ENCODE assay signal across 8 cellular contexts in genomic region chr5:181260720-181261319, GRCh38. TPM values are rescaled to one million over a fixed set of nuclear protein-coding genes. Genes with fewer than 3 reads are reported as not detected.
A peak's percentile ranks its signal among the peaks of the same experiment; 100 is the strongest.
DNase-seq lines count a peak whose midpoint lies in the region; ATAC-seq, FAIRE-seq and TF ChIP-seq lines count a peak whose summit lies in the region.

Gene TRIM52, minus strand, starts transcription at chr5:181261143. Its CDS starts 330 bp downstream, at chr5:181260813.

- WGBS in SK-N-SH (ENCODE audit: low lambda C conversion rate) = 1% methylated on average over 13 of the region's 43 CpGs
- under 1% methylated on average over 34 of the region's 43 CpGs for WGBS in K562 (ENCODE audit: insufficient coverage, low coverage, missing lambda C conversion rate)

- H3K4me3 ChIP-seq in SK-N-SH (ENCODE audit: low read depth in 2 of 2, low read length in 1 of 2) (peak within 1 kb of the TSS; percentile 84 to 97), K562 (peak within 1 kb of the TSS; percentile 98), iPS-18c (ENCODE audit: insufficient read depth, low read depth, low read length) (peak within 1 kb of the TSS; percentile 99)

- no peaks in the 10 kb centered on the region for H3K9me3 ChIP-seq in SK-N-SH
- H3K9me3 ChIP-seq in K562 (replicated peaks; ENCODE audit: control insufficient read depth, insufficient read depth, low read depth, low read length) = no peaks in the 10 kb centered on the region
- H3K9me3 ChIP-seq in iPS-18c (ENCODE audit: control insufficient read depth, insufficient read depth, low read length) = peaks cover 6% of the 10 kb centered on the region

- no peaks in the 10 kb centered on the region for H3K9me2 ChIP-seq in SK-N-SH

- DNase-seq in SK-N-SH = peak; percentile 88
- peak; percentile 77 to 94 (median 82) for DNase-seq in K562 (ENCODE audit: extremely low read depth in 1 of 4, low spot score in 3 of 4)
- peak; percentile 67 for DNase-seq in smooth muscle cell of the brain vasculature (ENCODE audit: low read depth, low spot score)
- no peak for DNase-seq in OCI-M1 (lab: John Stamatoyannopoulos, UW)
- DNase-seq in DMS79 treated with DMSO at 0.1 percent for 48 hours (lab: John Stamatoyannopoulos, UW) = no peak

- TF ChIP-seq RAD21 in SK-N-SH (IDR thresholded peaks at IDR 0.05; ENCODE audit: low read length) (no peak), K562 (CRISPR knock-in tag; conservative IDR thresholded peaks at IDR 0.05 in 1 of 2, IDR thresholded peaks at IDR 0.05 in 1 of 2) (peak in 1 of 2 experiments; percentile 23; a peak in 1 of 4 replicates)

- no peak for TF ChIP-seq CTCF in SK-N-SH (IDR thresholded peaks at IDR 0.05)
- TF ChIP-seq CTCF in K562 (IDR thresholded peaks at IDR 0.05 in 2 of 3, conservative IDR thresholded peaks at IDR 0.05 in 1 of 3; ENCODE audit: insufficient read depth in 2 of 3, low read depth in 1 of 3, low read length in 3 of 3) = no peak

- peaks cover 0 to 21% of the 10 kb centered on the region in 2 experiments; a peak in 2 of 4 replicates for H3K4me1 ChIP-seq in SK-N-SH (ENCODE audit: control insufficient read depth in 1 of 2, insufficient read depth in 2 of 2, low read depth in 1 of 2, low read length in 1 of 2)
- peaks cover 21 to 29% of the 10 kb centered on the region in 2 experiments; a peak in 4 of 5 replicates for H3K4me1 ChIP-seq in K562 (replicated peaks in 1 of 2; ENCODE audit: control insufficient read depth in 2 of 2, insufficient read depth in 2 of 2, low read length in 2 of 2)

- H3K4me2 ChIP-seq in SK-N-SH (peak within 1 kb of the TSS; percentile 100), K562 (ENCODE audit: insufficient read depth, low read length) (peak within 1 kb of the TSS; percentile 99)

- in situ Hi-C loops in K562 (cut with MboI) = no loop called here

- H3K27ac ChIP-seq in SK-N-SH (ENCODE audit: low read depth in 2 of 2, low read length in 1 of 2) (peak within 1 kb of the TSS; percentile 95 to 96), K562 (ENCODE audit: extremely low read depth, low read depth, low read length) (peak within 1 kb of the TSS; percentile 99)

- H2AFZ ChIP-seq in SK-N-SH (ENCODE audit: low read depth) (peak within 1 kb of the TSS; percentile 91), K562 (ENCODE audit: low read depth, low read length) (peak within 1 kb of the TSS; percentile 75)

- peak within 1 kb of the TSS; percentile 100 for H3K9ac ChIP-seq in SK-N-SH
- H3K9ac ChIP-seq in K562 (ENCODE audit: insufficient read depth in 1 of 2, low read depth in 2 of 2, low read length in 2 of 2) = peak within 1 kb of the TSS; percentile 98 to 99

- H3K9me1 ChIP-seq in K562 (ENCODE audit: control insufficient read depth, insufficient read depth, low read length) = peaks cover 2% of the 10 kb centered on the region

- POLR2A ChIA-PET in SK-N-SH (lab: Yijun Ruan, JAX) (interaction anchor here (0.6 to 3.7 kb wide), 8 partner anchors 10 to 57 kb away, joined by 3 to 22 read pairs (median 6); partner anchors contain the start of genes RACK1 and TRIM41), K562 (lab: Yijun Ruan, JAX) (interaction anchor here (0.6 to 13.0 kb wide), 11 partner anchors 11 to 76 kb away, joined by 3 to 185 read pairs (median 5); partner anchors contain the start of gene RACK1)

- H3F3A ChIP-seq in SK-N-SH (replicated peaks; ENCODE audit: insufficient read depth) = peaks cover 5% of the 10 kb centered on the region

- FAIRE-seq in K562 (lab: Jason Lieb, UNC) = peak; percentile 79

- H3K27me3 ChIP-seq in SK-N-SH (ENCODE audit: insufficient read depth) = no peaks in the 10 kb centered on the region
- H3K27me3 ChIP-seq in K562 (ENCODE audit: control insufficient read depth in 2 of 2, insufficient read depth in 2 of 2, low read length in 2 of 2) = no peaks in the 10 kb centered on the region

- intact Hi-C loops in K562 (cut with micrococcal nuclease) = loop anchor here (5.0 kb wide), 1 partner anchor 74 kb away; no protein-coding TSS in a partner anchor

- no peak for TF ChIP-seq EP300 in SK-N-SH (IDR thresholded peaks at IDR 0.05; ENCODE audit: borderline replicate concordance in 1 of 2, low read depth in 1 of 2, low read length in 1 of 2)
- TF ChIP-seq EP300 in K562 (IDR thresholded peaks at IDR 0.05; ENCODE audit: low read length) = 0 out of 2 replicates have a peak, but pooled peaks have one; percentile 16

- H3K79me2 ChIP-seq in SK-N-SH (ENCODE audit: insufficient read depth) = peaks cover 71% of the 10 kb centered on the region
- peaks cover 68% of the 10 kb centered on the region for H3K79me2 ChIP-seq in K562 (ENCODE audit: control insufficient read depth, insufficient read depth, low read length)

- H3K36me3 ChIP-seq in SK-N-SH (replicated peaks in 1 of 2; ENCODE audit: control insufficient read depth in 1 of 2, insufficient read depth in 2 of 2, low read length in 1 of 2) (peaks cover 16 to 19% of the 10 kb centered on the region in 2 experiments), K562 (ENCODE audit: control insufficient read depth, insufficient read depth, low read length) (peaks cover 32% of the 10 kb centered on the region)

- no TSS peak for BruUV-seq in K562 (replicated peaks; lab: Mats Ljungman, UMichigan)

- peak; percentile 62 for ATAC-seq in GM18517 (IDR thresholded peaks at IDR 0.05; ENCODE audit: unreplicated experiment)
- ATAC-seq in HG02981 (IDR thresholded peaks at IDR 0.05; ENCODE audit: unreplicated experiment) = peak; percentile 77
- ATAC-seq in K562 = peak; percentile 88

- peaks cover 33% of the 10 kb centered on the region for H4K20me1 ChIP-seq in SK-N-SH (ENCODE audit: insufficient read depth)
- peaks cover 22% of the 10 kb centered on the region for H4K20me1 ChIP-seq in K562 (replicated peaks; ENCODE audit: control insufficient read depth, insufficient read depth, low read length)

- CTCF ChIA-PET in SK-N-SH (lab: Yijun Ruan, JAX) (interaction anchor here (0.9 to 1.6 kb wide), 8 partner anchors 10 to 72 kb away, joined by 3 to 7 read pairs (median 4); partner anchors contain the start of genes RACK1 and TRIM41), K562 (lab: Yijun Ruan, JAX; ENCODE audit: low intra/inter-chr PET ratio) (no interaction called here)

- TF ChIP-seq POLR2A in K562 (conservative IDR thresholded peaks at IDR 0.05) = peak; percentile 76

TF ChIP-seq in SK-N-SH, 30 proteins besides CTCF, POLR2A, EP300 and RAD21 (continues in another document):
- TF ChIP-seq RXRA (IDR thresholded peaks at IDR 0.05; ENCODE audit: borderline replicate concordance, low read depth) (no peak), CHD2 (IDR thresholded peaks at IDR 0.05; ENCODE audit: low read length, partially characterized antibody) (peak; percentile 52), POLR2AphosphoS5 (IDR thresholded peaks at IDR 0.05; ENCODE audit: low read depth, low read length) (peak; percentile 76)

TF ChIP-seq in K562, 482 proteins besides CTCF, POLR2A, EP300 and RAD21 (continues in another document):
- TF ChIP-seq ZNF639 (CRISPR knock-in tag; conservative IDR thresholded peaks at IDR 0.05 in 1 of 2, IDR thresholded peaks at IDR 0.05 in 1 of 2) = 0 out of 4 replicates have a peak, but pooled peaks of 1 of the 2 experiments have one; percentile 6
- TF ChIP-seq NONO (IDR thresholded peaks at IDR 0.05; ENCODE audit: low read depth in 2 of 2, low read length in 1 of 2) = peak in 1 of 2 experiments; percentile 59; a peak in 1 of 4 replicates
- peak; percentile 63; the same call in 1 of the 2 replicates for TF ChIP-seq FOXK1 (CRISPR knock-in tag; IDR thresholded peaks at IDR 0.05; ENCODE audit: borderline replicate concordance)
- no peak for TF ChIP-seq CHCHD3 (CRISPR knock-in tag; IDR thresholded peaks at IDR 0.05)
- TF ChIP-seq ELK1 (CRISPR knock-in tag; IDR thresholded peaks at IDR 0.05) = no peak
- TF ChIP-seq CHD1 (IDR thresholded peaks at IDR 0.05; ENCODE audit: low read length) = no peak
- no peak for TF ChIP-seq SRSF3 (IDR thresholded peaks at IDR 0.05; ENCODE audit: insufficient read depth, low read length)

RNA-seq across cellular contexts. Expression of gene TRIM52, which starts in this region (rescaled TPM):
- polyA plus RNA-seq in SK-N-SH (2012; rRNA removed) (6.4 and 10.6 TPM in 2 replicates), K562 (2011; rRNA removed) (21.9 and 24.1 TPM in 2 replicates), K562 (2014; fragmentation: Illumina TruSeq; extraction: Trizol) (15.8 and 17.2 TPM in 2 replicates), K562 (2014; fragmentation: Nextera tagmentation; extraction: Ambion mirVana) (1 to 10 TPM; 3.3 to 3.7 TPM), K562 (2014; rRNA removed) (18.0 and 20.0 TPM in 2 replicates)
- polyA plus RNA-seq in SK-N-SH (2012; cell fraction: cytosol; rRNA removed) = 5.2 and 6.2 TPM in 2 replicates
- polyA plus RNA-seq in SK-N-SH (2012; cell fraction: nucleus; rRNA removed) = 34.7 and 38.0 TPM in 2 replicates
- 34.8 and 81.1 TPM in 2 replicates for total RNA-seq in K562 (2011; cell fraction: chromatin; rRNA removed; ENCODE audit: low replicate concordance)
- 29.7 and 40.4 TPM in 2 replicates for total RNA-seq in K562 (2011; cell fraction: nucleolus; rRNA removed)
- 48.1 and 60.9 TPM in 2 replicates for total RNA-seq in K562 (2011; cell fraction: nucleoplasm; rRNA removed)
- total RNA-seq in K562 (2014; rRNA removed) (6.1 and 6.5 TPM in 2 replicates), K562 (2014; rRNA removed; fragmentation: Illumina TruSeq; extraction: Trizol) (13.5 and 13.9 TPM in 2 replicates), K562 (2015; rRNA removed; fragmentation: Illumina TruSeq; extraction: Trizol) (10.5 and 12.8 TPM in 2 replicates), K562 (2021) (13.5 and 14.2 TPM in 2 replicates)
- polyA plus RNA-seq in K562 (2011; cell fraction: cytosol; rRNA removed) = 5.6 and 11.8 TPM in 2 replicates
- polyA plus RNA-seq in K562 (2011; cell fraction: nucleus; rRNA removed) = 30.2 and 31.5 TPM in 2 replicates
- polyA plus RNA-seq in K562 (2012) = 12.9 and 20.0 TPM in 2 replicates
- 17.6 and 20.0 TPM in 2 replicates for polyA minus RNA-seq in K562 (2011; rRNA and poly(A)+ RNA removed)
- 6.1 and 6.8 TPM in 2 replicates for polyA minus RNA-seq in K562 (2011; cell fraction: cytosol; rRNA and poly(A)+ RNA removed)
- polyA minus RNA-seq in K562 (2011; cell fraction: nucleus; rRNA and poly(A)+ RNA removed) = 11.4 and 21.9 TPM in 2 replicates

Comparison
In these comparisons a context has a peak if more than half of its experiments do, and no peak if none do; other contexts are left out.
1. DNase-seq: peak in SK-N-SH (single experiment), K562 (4 of 4) and smooth muscle cell of the brain vasculature (single experiment); none in OCI-M1 (single experiment) and DMS79 treated with DMSO at 0.1 percent for 48 hours (single experiment).
2. Peak in every context shown above with its lines, with median percentiles within 50 percentile points of each other: ATAC-seq and H3K4me3 ChIP-seq.